ENCODE assay signal across 18 cellular contexts in the genomic region with DNA sequence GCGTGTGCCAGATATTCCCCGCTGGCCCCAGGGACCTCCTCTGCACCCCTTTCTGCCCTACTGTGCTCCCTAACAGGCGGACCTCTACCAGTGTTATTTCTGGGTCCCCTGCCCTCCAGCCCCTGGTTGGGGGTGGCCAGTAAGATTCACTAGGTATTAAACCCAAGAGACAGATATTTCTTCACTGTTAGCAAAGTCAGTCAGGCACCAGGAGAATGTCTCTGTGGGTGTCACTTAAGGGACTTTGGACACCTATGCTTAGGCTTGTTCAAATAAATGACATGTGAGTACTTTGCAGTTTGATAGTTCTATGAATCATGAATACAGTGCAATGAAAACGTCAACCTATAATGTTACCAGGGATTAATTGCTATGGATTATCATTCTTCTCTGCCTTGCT.
"Had no signal": no experiment of that assay in that cellular context is flagged by ENCODE, and none has a peak within 500 bp of the region (broad histone marks: within the 10 kb centered on the region; RNA-seq: fewer than 3 reads in every experiment).

No MANE protein-coding gene starts in this region.

- H3K27ac Mint-ChIP-seq: activated naive CD8-positive, alpha-beta T cell; immature natural killer cell; mesothelial cell of epicardium; stimulated activated effector memory CD8-positive, alpha-beta T cell treated with anti-CD3 and anti-CD28 coated beads, Interleukin-12 subunit alpha, Interleukin-12 subunit beta, amount 100 ng/mL, for 72 hours; T-helper 2 cell treated with Interferon-gamma antibody and Interleukin-4, amounts not matched to agents 5 μg/mL and 100 μg/mL, for 36 hours had no signal

- ATAC-seq: gastroesophageal sphincter; heart right ventricle; lower lobe of right lung; sciatic nerve; stimulated activated effector memory CD8-positive, alpha-beta T cell treated with anti-CD3 and anti-CD28 coated beads, Interleukin-12 subunit alpha, Interleukin-12 subunit beta, amount 100 ng/mL, for 72 hours; upper lobe of right lung had no signal

- H3K79me2 ChIP-seq: parathyroid adenoma had no signal

- H3K4me1 ChIP-seq: gastroesophageal sphincter, heart right ventricle, lower lobe of right lung, parathyroid adenoma, testis, upper lobe of right lung had no signal

- H3K36me3 ChIP-seq: gastroesophageal sphincter, heart right ventricle, lower lobe of right lung, upper lobe of right lung had no signal

- H3K9ac ChIP-seq: parathyroid adenoma had no signal

- H3K36me3 Mint-ChIP-seq: activated naive CD8-positive, alpha-beta T cell; mesothelial cell of epicardium; stimulated activated effector memory CD8-positive, alpha-beta T cell treated with anti-CD3 and anti-CD28 coated beads, Interleukin-12 subunit alpha, Interleukin-12 subunit beta, amount 100 ng/mL, for 72 hours had no signal

- H3K4me3 ChIP-seq: gastroesophageal sphincter, heart right ventricle, lower lobe of right lung, testis, upper lobe of right lung had no signal

- H3K4me3 Mint-ChIP-seq: activated naive CD8-positive, alpha-beta T cell; immature natural killer cell; mesothelial cell of epicardium; nephron; stimulated activated effector memory CD8-positive, alpha-beta T cell treated with anti-CD3 and anti-CD28 coated beads, Interleukin-12 subunit alpha, Interleukin-12 subunit beta, amount 100 ng/mL, for 72 hours; T-helper 2 cell treated with Interferon-gamma antibody and Interleukin-4, amounts not matched to agents 5 μg/mL and 100 μg/mL, for 36 hours had no signal

- H3K27me3 Mint-ChIP-seq: activated naive CD8-positive, alpha-beta T cell had no signal

- H2AFZ ChIP-seq: parathyroid adenoma had no signal

- DNase-seq: activated CD4-positive, alpha-beta T cell treated with anti-CD3 and anti-CD28 coated beads, Interleukin-2, amount 50 U/mL, for 48 hours; activated T-cell treated with anti-CD3 and anti-CD28 coated beads for 4 hours; amniotic stem cell; effector CD4-positive, alpha-beta T cell; heart right ventricle; immature natural killer cell; lower lobe of right lung; stimulated activated CD4-positive, alpha-beta T cell treated with anti-CD3 and anti-CD28 coated beads, Interleukin-4, amount 100 ng/mL, for 24 hours; testis; upper lobe of right lung had no signal

- H3K9me3 Mint-ChIP-seq: stimulated activated effector memory CD8-positive, alpha-beta T cell treated with anti-CD3 and anti-CD28 coated beads, Interleukin-12 subunit alpha, Interleukin-12 subunit beta, amount 100 ng/mL, for 72 hours; T-helper 2 cell treated with Interferon-gamma antibody and Interleukin-4, amounts not matched to agents 5 μg/mL and 100 μg/mL, for 36 hours had no signal

- H3K4me1 Mint-ChIP-seq: immature natural killer cell; stimulated activated effector memory CD8-positive, alpha-beta T cell treated with anti-CD3 and anti-CD28 coated beads, Interleukin-12 subunit alpha, Interleukin-12 subunit beta, amount 100 ng/mL, for 72 hours had no signal

- H3K27ac ChIP-seq: gastroesophageal sphincter, heart right ventricle, lower lobe of right lung, parathyroid adenoma, testis, upper lobe of right lung had no signal

- H3K9me3 ChIP-seq: gastroesophageal sphincter, heart right ventricle, lower lobe of right lung, testis, upper lobe of right lung had no signal

- H3K27me3 ChIP-seq: gastroesophageal sphincter, heart right ventricle, testis, upper lobe of right lung had no signal
